ENCODE assay signal across 1 cellular context in the genomic region with DNA sequence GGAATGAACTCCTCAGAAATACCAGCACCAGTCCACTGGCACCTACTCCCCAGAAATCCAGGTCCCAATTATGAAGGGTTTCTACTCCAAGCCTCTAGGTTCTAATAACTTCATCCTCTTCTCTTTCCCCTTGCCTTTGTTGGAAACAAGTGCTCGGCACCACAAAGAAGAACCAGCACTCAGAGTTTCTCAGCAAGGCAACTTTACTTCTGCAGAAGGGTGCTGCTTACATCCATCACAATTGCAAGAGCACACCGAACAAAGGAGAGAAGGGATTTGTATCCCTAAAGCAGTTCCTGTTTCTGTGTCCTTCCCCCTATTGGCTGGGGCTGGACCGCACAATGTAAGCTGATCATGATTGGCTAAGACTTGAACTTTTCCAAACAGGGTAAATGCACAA.
TF ChIP-seq lines count a peak whose summit lies in the region.

No MANE protein-coding gene starts in this region.

TF ChIP-seq in HEK293, 187 proteins besides CTCF, POLR2A, EP300 and RAD21 (continued from another document):
- TF ChIP-seq, protein P1, sequence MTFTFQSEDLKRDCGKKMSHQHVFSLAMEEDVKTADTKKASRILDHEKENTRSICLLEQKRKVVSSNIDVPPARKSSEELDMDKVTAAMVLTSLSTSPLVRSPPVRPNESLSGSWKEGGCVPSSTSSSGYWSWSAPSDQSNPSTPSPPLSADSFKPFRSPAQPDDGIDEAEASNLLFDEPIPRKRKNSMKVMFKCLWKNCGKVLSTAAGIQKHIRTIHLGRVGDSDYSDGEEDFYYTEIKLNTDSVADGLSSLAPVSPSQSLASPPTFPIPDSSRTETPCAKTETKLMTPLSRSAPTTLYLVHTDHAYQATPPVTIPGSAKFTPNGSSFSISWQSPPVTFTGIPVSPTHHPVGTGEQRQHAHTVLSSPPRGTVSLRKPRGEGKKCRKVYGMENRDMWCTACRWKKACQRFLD (tag by site-specific recombination; IDR thresholded peaks at IDR 0.05), result no peak
